Comparison of ENCODE assay signal across 35 cellular contexts in the genomic region with DNA sequence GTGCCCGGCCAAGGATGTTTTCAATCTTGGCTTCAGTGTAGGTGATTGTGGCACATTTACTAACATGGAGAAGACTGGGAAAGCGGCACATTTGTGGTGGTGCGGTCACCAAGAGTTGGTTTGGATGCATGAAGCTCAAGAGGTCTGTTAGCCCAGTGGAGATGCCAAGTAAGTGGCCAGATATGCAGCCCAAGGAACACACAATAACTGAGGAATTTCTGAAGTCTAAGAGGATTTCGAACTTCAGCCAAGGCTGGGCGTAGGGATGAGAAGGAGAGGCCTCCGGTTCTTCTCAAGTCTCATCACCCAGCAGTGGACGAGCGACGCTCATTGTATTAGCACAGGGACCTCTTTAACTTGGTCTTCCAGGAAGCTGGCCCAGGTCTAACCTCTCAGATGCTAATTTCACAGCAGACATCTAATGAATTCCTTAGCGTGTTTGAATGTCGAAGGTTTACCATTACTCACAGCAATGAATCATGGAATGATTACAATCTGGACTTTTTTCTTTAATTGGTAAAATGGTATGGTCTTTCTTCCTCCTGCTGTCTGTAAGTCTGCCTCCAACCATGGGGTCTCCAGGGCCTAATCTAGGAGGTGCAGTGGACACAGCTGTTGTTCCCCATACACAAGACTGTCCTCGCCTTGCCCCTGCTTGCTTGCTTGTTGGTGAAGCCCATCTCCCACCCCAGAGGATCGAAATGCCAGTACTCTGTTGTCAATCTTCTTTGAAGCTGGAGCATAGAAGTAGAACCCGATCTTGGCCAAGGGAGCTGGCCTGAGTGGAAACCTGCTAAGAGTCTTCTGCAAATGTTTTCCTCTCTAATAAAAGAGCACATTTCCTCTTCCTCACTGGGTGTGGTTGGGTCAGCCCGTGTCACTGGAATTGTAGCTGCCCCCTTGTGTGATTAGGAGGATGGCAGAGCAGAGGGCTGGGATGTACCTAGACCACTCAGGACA.
DNase-seq lines count a peak whose midpoint lies in the region; FAIRE-seq and TF ChIP-seq lines count a peak whose summit lies in the region.
"Had no signal": no experiment of that assay in that cellular context is flagged by ENCODE, and none has a peak within 500 bp of the region (broad histone marks: within the 10 kb centered on the region; RNA-seq: fewer than 3 reads in every experiment).

No MANE protein-coding gene starts in this region.

- no peak overlapping the region for H3K4me3 ChIP-seq in bronchial epithelial cell (ENCODE audit: low read depth, low read length)
- no peak overlapping the region for H3K4me3 ChIP-seq in neuronal stem cell (ENCODE audit: low read length in 2 of 2)
- H3K4me3 ChIP-seq: BLaER1 treated with 17β-estradiol and CSF1 and Interleukin-3, amounts not matched to agents 10 nM and 100 nM; SJSA1; spleen; upper lobe of right lung had no signal

- H2AK5ac ChIP-seq in neuronal stem cell (ENCODE audit: low read depth, low read length): peak overlapping the region; percentile 19

- POLR2A ChIA-PET in activated CD4-positive, alpha-beta memory T cell treated with anti-CD3 and anti-CD28 coated beads for 36 hours (lab: Charles Lee): no interaction called here

- peaks cover 7% of the 10 kb centered on the region for H3K4me1 Mint-ChIP-seq in activated CD4-positive, alpha-beta memory T cell treated with anti-CD3 and anti-CD28 coated beads for 36 hours (ENCODE audit: low read depth)

- no peak overlapping the region for H2BK15ac ChIP-seq in neuronal stem cell (ENCODE audit: low read length)

- no peak overlapping the region for H3K4ac ChIP-seq in neuronal stem cell (ENCODE audit: low read length)

- H3K27me3 ChIP-seq in bronchial epithelial cell (ENCODE audit: control insufficient read depth, insufficient read depth, low read length) (peaks cover 6% of the 10 kb centered on the region), neuronal stem cell (ENCODE audit: control insufficient read depth in 3 of 3, insufficient read depth in 3 of 3, low read depth in 1 of 3, low read length in 3 of 3) (peaks cover 0 to 4% (median 0%) of the 10 kb centered on the region in 3 experiments)
- H3K27me3 ChIP-seq: BLaER1 treated with 17β-estradiol and CSF1 and Interleukin-3, amounts not matched to agents 10 nM and 100 nM; SJSA1; upper lobe of right lung had no signal

- H3K4me2 ChIP-seq in neuronal stem cell (ENCODE audit: insufficient read depth, low read length, poor library complexity, severe bottlenecking): no peak overlapping the region

- H3K79me1 ChIP-seq in neuronal stem cell (ENCODE audit: low read depth, low read length): no peaks in the 10 kb centered on the region

- H3K27me3 Mint-ChIP-seq in activated CD4-positive, alpha-beta memory T cell treated with anti-CD3 and anti-CD28 coated beads for 36 hours: peaks cover 27% of the 10 kb centered on the region

- H3K36me3 Mint-ChIP-seq in activated CD4-positive, alpha-beta memory T cell treated with anti-CD3 and anti-CD28 coated beads for 36 hours: no peaks in the 10 kb centered on the region
- H3K36me3 Mint-ChIP-seq: activated naive CD4-positive, alpha-beta T cell treated with anti-CD3 and anti-CD28 coated beads, Interleukin-2, amount 50 U/mL, for 24 hours; mesothelial cell of epicardium had no signal

- H3K18ac ChIP-seq in neuronal stem cell (ENCODE audit: low read length): no peak overlapping the region

- no peak for TF ChIP-seq CTCF in bronchial epithelial cell (IDR thresholded peaks at IDR 0.05; ENCODE audit: insufficient read depth, low read length, severe bottlenecking)

- H3K9me3 ChIP-seq in neuronal stem cell (replicated peaks in 1 of 2; ENCODE audit: control insufficient read depth in 2 of 2, insufficient read depth in 1 of 2, low read depth in 1 of 2, low read length in 2 of 2): no peaks in the 10 kb centered on the region
- H3K9me3 ChIP-seq: BLaER1 treated with 17β-estradiol and CSF1 and Interleukin-3, amounts not matched to agents 10 nM and 100 nM; SJSA1; spleen; upper lobe of right lung had no signal

- H3K9me3 Mint-ChIP-seq in activated CD4-positive, alpha-beta memory T cell treated with anti-CD3 and anti-CD28 coated beads for 36 hours: no peaks in the 10 kb centered on the region
- H3K9me3 Mint-ChIP-seq: activated CD4-positive, alpha-beta memory T cell treated with anti-CD3 and anti-CD28 coated beads, Interleukin-2, amount 10 ng/mL, durations not matched to agents 7 days and 5 days; activated naive CD4-positive, alpha-beta T cell treated with anti-CD3 and anti-CD28 coated beads, Interleukin-2, amount 50 U/mL, for 24 hours; activated T-helper 17 cell treated with anti-CD3 and anti-CD28 coated beads, Interleukin-2, amount 50 U/mL, for 72 hours; dendritic cell treated with granulocyte-macrophage colony-stimulating factor and Interleukin-4, amounts not matched to agents 40 ng/mL and 50 ng/mL, for 4 days; mesothelial cell of epicardium; naive thymus-derived CD4-positive, alpha-beta T cell had no signal

- H4K8ac ChIP-seq in neuronal stem cell (ENCODE audit: low read depth, low read length): no peak overlapping the region

- peaks cover 0 to 8% of the 10 kb centered on the region in 2 donors for H3K4me1 ChIP-seq in neuronal stem cell (ENCODE audit: control insufficient read depth in 2 of 2, insufficient read depth in 1 of 2, low read depth in 1 of 2, low read length in 2 of 2)
- H3K4me1 ChIP-seq: upper lobe of right lung had no signal

- no CpG with 5 or more reads among the region's 15 CpGs for WGBS in neuronal stem cell (ENCODE audit: extremely low coverage in 2 of 2, insufficient read length in 2 of 2, insufficient replicate concordance in 1 of 2), 2 donors

- CTCF ChIA-PET in activated CD4-positive, alpha-beta memory T cell treated with anti-CD3 and anti-CD28 coated beads for 36 hours (lab: Charles Lee): no interaction called here

- FAIRE-seq in bronchial epithelial cell (lab: Jason Lieb, UNC): peak; percentile 40
- FAIRE-seq: GM12892, H54, RCC 7860 had no signal

- no peak overlapping the region for H3K4me3 Mint-ChIP-seq in activated CD4-positive, alpha-beta memory T cell treated with anti-CD3 and anti-CD28 coated beads for 36 hours
- H3K4me3 Mint-ChIP-seq: activated CD4-positive, alpha-beta memory T cell treated with anti-CD3 and anti-CD28 coated beads, Interleukin-2, amount 10 ng/mL, durations not matched to agents 7 days and 5 days; activated naive CD4-positive, alpha-beta T cell treated with anti-CD3 and anti-CD28 coated beads, Interleukin-2, amount 50 U/mL, for 24 hours; activated T-helper 17 cell treated with anti-CD3 and anti-CD28 coated beads, Interleukin-2, amount 50 U/mL, for 72 hours; dendritic cell treated with granulocyte-macrophage colony-stimulating factor and Interleukin-4, amounts not matched to agents 40 ng/mL and 50 ng/mL, for 4 days; mesothelial cell of epicardium; naive thymus-derived CD4-positive, alpha-beta T cell had no signal

- H3K9ac ChIP-seq in neuronal stem cell (ENCODE audit: low read depth, low read length, poor library complexity): no peak overlapping the region
- H3K9ac ChIP-seq: BLaER1 treated with 17β-estradiol and CSF1 and Interleukin-3, amounts not matched to agents 10 nM and 100 nM had no signal

- H3K27ac Mint-ChIP-seq in activated CD4-positive, alpha-beta memory T cell treated with anti-CD3 and anti-CD28 coated beads for 36 hours: no peak overlapping the region
- H3K27ac Mint-ChIP-seq: activated CD4-positive, alpha-beta memory T cell treated with anti-CD3 and anti-CD28 coated beads, Interleukin-2, amount 10 ng/mL, durations not matched to agents 7 days and 5 days; activated naive CD4-positive, alpha-beta T cell treated with anti-CD3 and anti-CD28 coated beads, Interleukin-2, amount 50 U/mL, for 24 hours; activated T-helper 17 cell treated with anti-CD3 and anti-CD28 coated beads, Interleukin-2, amount 50 U/mL, for 72 hours; dendritic cell treated with granulocyte-macrophage colony-stimulating factor and Interleukin-4, amounts not matched to agents 40 ng/mL and 50 ng/mL, for 4 days had no signal

- no peak overlapping the region for H4K91ac ChIP-seq in neuronal stem cell (ENCODE audit: low read depth, low read length, poor library complexity)

- H2BK12ac ChIP-seq in neuronal stem cell (ENCODE audit: low read length): no peak overlapping the region

- DNase-seq in EL (peak; percentile 13), M059J (ENCODE audit: low read depth) (peak; percentile 68), bronchial epithelial cell (ENCODE audit: low read depth) (peak; percentile 75), neuronal stem cell (ENCODE audit: low spot score) (no peak), putamen (ENCODE audit: low spot score) (no peak), SKM-1 (lab: John Stamatoyannopoulos, UW; ENCODE audit: unreplicated experiment) (no peak), GDM1 (lab: John Stamatoyannopoulos, UW) (no peak)
- no peak for DNase-seq in activated CD4-positive, alpha-beta memory T cell treated with anti-CD3 and anti-CD28 coated beads for 36 hours
- DNase-seq: activated CD4-positive, alpha-beta memory T cell treated with anti-CD3 and anti-CD28 coated beads, Interleukin-2, amount 10 ng/mL, durations not matched to agents 7 days and 5 days; activated CD4-positive, CD25-positive, alpha-beta regulatory T cell; activated CD8-positive, alpha-beta memory T cell treated with anti-CD3 and anti-CD28 coated beads, Interleukin-2, amount 50 U/mL, for 48 hours; anterior cingulate cortex; central memory CD4-positive, alpha-beta T cell; DND-41; hippocampal formation; IMR-90; naive thymus-derived CD4-positive, alpha-beta T cell; NCI-H1105 treated with DMSO at 0.1 percent for 48 hours; NCI-H1930; NCI-H2227 treated with DMSO at 0.1 percent for 48 hours; NCI-H69; retina; spleen; stimulated activated CD4-positive, alpha-beta T cell treated with anti-CD3 and anti-CD28 coated beads, Interleukin-4, amount 100 ng/mL, for 1 hour; T-helper 1 cell; upper lobe of right lung had no signal

- H2BK5ac ChIP-seq in neuronal stem cell (ENCODE audit: low read length): no peak overlapping the region

- H3K23ac ChIP-seq in neuronal stem cell (ENCODE audit: low read depth, low read length, poor library complexity): no peak overlapping the region

- H3K36me3 ChIP-seq in bronchial epithelial cell (ENCODE audit: control insufficient read depth, insufficient read depth, low read length): no peaks in the 10 kb centered on the region
- no peaks in the 10 kb centered on the region for H3K36me3 ChIP-seq in neuronal stem cell (replicated peaks in 1 of 2; ENCODE audit: control insufficient read depth in 2 of 2, insufficient read depth in 2 of 2, low read length in 2 of 2)
- H3K36me3 ChIP-seq: BLaER1 treated with 17β-estradiol and CSF1 and Interleukin-3, amounts not matched to agents 10 nM and 100 nM; SJSA1; spleen; upper lobe of right lung had no signal

- no peak overlapping the region for H3K27ac ChIP-seq in neuronal stem cell (replicated peaks; ENCODE audit: low read length)
- H3K27ac ChIP-seq: BLaER1 treated with 17β-estradiol and CSF1 and Interleukin-3, amounts not matched to agents 10 nM and 100 nM; SJSA1; spleen; upper lobe of right lung had no signal

- H2BK120ac ChIP-seq in neuronal stem cell (ENCODE audit: low read depth, low read length): no peak overlapping the region

- H3K14ac ChIP-seq in neuronal stem cell (ENCODE audit: low read length): no peak overlapping the region

- intact Hi-C loops in activated CD4-positive, alpha-beta memory T cell treated with anti-CD3 and anti-CD28 coated beads for 36 hours (cut with micrococcal nuclease): no loop called here

- H2AFZ ChIP-seq in neuronal stem cell (ENCODE audit: low read length): no peak overlapping the region

Comparison
In these comparisons a context has a peak if more than half of its experiments do, and no peak if none do; other contexts are left out.
1. DNase-seq: peak in EL (single experiment), M059J (single experiment) and bronchial epithelial cell (single experiment); none in neuronal stem cell (single experiment), putamen (single experiment), SKM-1 (single experiment), GDM1 (single experiment) and activated CD4-positive, alpha-beta memory T cell treated with anti-CD3 and anti-CD28 coated beads for 36 hours (single experiment).